17 cellular contexts compared by ENCODE assay signal in the genomic region with DNA sequence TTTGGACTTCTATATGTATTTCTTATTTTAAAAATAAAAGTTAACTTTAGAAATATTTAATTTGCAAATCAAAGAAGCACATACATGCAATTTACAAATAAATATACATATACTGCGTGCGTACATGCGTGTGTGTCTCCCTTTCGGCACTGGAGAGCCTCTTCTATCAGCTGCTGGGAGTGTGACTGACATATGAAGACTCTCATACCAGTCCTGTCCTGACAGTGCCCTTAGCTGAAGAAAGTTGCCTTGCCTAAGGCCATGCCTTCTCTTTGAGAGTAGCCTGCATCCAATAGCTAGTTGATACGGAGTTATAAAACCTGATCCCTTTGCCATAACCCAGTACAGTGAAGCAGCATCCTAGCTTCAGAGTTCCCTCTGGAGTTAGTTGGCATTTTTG.
DNase-seq lines count a peak whose midpoint lies in the region; ATAC-seq, FAIRE-seq and TF ChIP-seq lines count a peak whose summit lies in the region.
"Had no signal": no experiment of that assay in that cellular context is flagged by ENCODE, and none has a peak within 500 bp of the region (broad histone marks: within the 10 kb centered on the region; RNA-seq: fewer than 3 reads in every experiment).

No MANE protein-coding gene starts in this region.

- H2BK12ac ChIP-seq in H1 (ENCODE audit: low read depth, low read length) (no peak overlapping the region), neuronal stem cell (ENCODE audit: low read length) (no peak overlapping the region)

- H4K5ac ChIP-seq in H1 (ENCODE audit: insufficient read length, low read depth, low read length), result no peak overlapping the region

- intact Hi-C loops in heart left ventricle (cut with DNase I) (no loop called here), left cardiac atrium (cut with DNase I) (no loop called here)

- no peak for TF ChIP-seq RAD21 in H1 (IDR thresholded peaks at IDR 0.05 in 1 of 2, conservative IDR thresholded peaks at IDR 0.05 in 1 of 2; ENCODE audit: low read depth in 2 of 2, low read length in 2 of 2)

- no peaks in the 10 kb centered on the region for H3K79me1 ChIP-seq in H1 (ENCODE audit: low read depth, low read length)
- no peaks in the 10 kb centered on the region for H3K79me1 ChIP-seq in neuronal stem cell (ENCODE audit: low read depth, low read length)

- H4K91ac ChIP-seq in H1 (replicated peaks; ENCODE audit: insufficient read length, low read length) (no peak overlapping the region), neuronal stem cell (ENCODE audit: low read depth, low read length, poor library complexity) (no peak overlapping the region)

- no peaks in the 10 kb centered on the region for H3K79me2 ChIP-seq in H1 (ENCODE audit: control insufficient read depth in 1 of 2, insufficient read depth in 2 of 2, low read length in 2 of 2)

- H4K8ac ChIP-seq in H1 (ENCODE audit: extremely low read depth, insufficient read depth, low read length) (no peak overlapping the region), neuronal stem cell (ENCODE audit: low read depth, low read length) (no peak overlapping the region)

- no peaks in the 10 kb centered on the region for H4K20me1 ChIP-seq in H1 (replicated peaks in 1 of 2; ENCODE audit: control insufficient read depth in 1 of 2, insufficient read depth in 2 of 2, low read length in 2 of 2)

- H2AK5ac ChIP-seq in H1 (ENCODE audit: low read depth, low read length), result no peak overlapping the region
- no peak overlapping the region for H2AK5ac ChIP-seq in neuronal stem cell (ENCODE audit: low read depth, low read length)

- no peaks in the 10 kb centered on the region for H3K27me3 ChIP-seq in heart left ventricle
- H3K27me3 ChIP-seq in H1 (replicated peaks in 1 of 4; ENCODE audit: control insufficient read depth in 3 of 4, extremely low read depth in 1 of 4, insufficient read depth in 3 of 4, low read length in 3 of 4), result no peaks in the 10 kb centered on the region
- no peaks in the 10 kb centered on the region for H3K27me3 ChIP-seq in neuronal stem cell (ENCODE audit: control insufficient read depth in 3 of 3, insufficient read depth in 3 of 3, low read depth in 1 of 3, low read length in 3 of 3)

- no peak overlapping the region for H3K56ac ChIP-seq in H1 (replicated peaks; ENCODE audit: insufficient read length, low read depth, low read length)

- FAIRE-seq in H1 (lab: Jason Lieb, UNC), result no peak
- FAIRE-seq: GM12891, GM18507 had no signal

- TF ChIP-seq POLR2A in heart left ventricle (IDR thresholded peaks at IDR 0.05), result no peak
- TF ChIP-seq POLR2A in H1 (IDR thresholded peaks at IDR 0.05; ENCODE audit: control extremely low read depth in 1 of 2, low read depth in 2 of 2, low read length in 2 of 2), result no peak

- no peaks in the 10 kb centered on the region for H3K36me3 ChIP-seq in heart left ventricle
- no peaks in the 10 kb centered on the region for H3K36me3 ChIP-seq in H1 (ENCODE audit: control insufficient read depth in 2 of 4, insufficient read depth in 4 of 4, low read length in 3 of 4)
- H3K36me3 ChIP-seq in neuronal stem cell (replicated peaks in 1 of 2; ENCODE audit: control insufficient read depth in 2 of 2, insufficient read depth in 2 of 2, low read length in 2 of 2), result no peaks in the 10 kb centered on the region

- H3K4me1 ChIP-seq in heart left ventricle (peaks cover 0 to 10% (median 0%) of the 10 kb centered on the region in 12 donors), H1 (replicated peaks in 1 of 4; ENCODE audit: control insufficient read depth in 3 of 4, insufficient read depth in 4 of 4, low read length in 3 of 4) (no peaks in the 10 kb centered on the region), neuronal stem cell (ENCODE audit: control insufficient read depth in 2 of 2, insufficient read depth in 1 of 2, low read depth in 1 of 2, low read length in 2 of 2) (no peaks in the 10 kb centered on the region)

- H3K23me2 ChIP-seq in H1 (ENCODE audit: low read depth, low read length), result no peaks in the 10 kb centered on the region

- CTCF ChIA-PET in H1 (lab: Charles Lee; ENCODE audit: partially characterized antibody), result interaction anchor here (1.6 kb wide), 1 partner anchor 9 kb away, joined by 4 read pairs; no protein-coding TSS in a partner anchor

- peak in 3 of 4 donors; percentile 28 to 75 (median 59) for ATAC-seq in heart left ventricle
- ATAC-seq in left cardiac atrium, result no peak
- ATAC-seq in GM19035 (IDR thresholded peaks at IDR 0.05; ENCODE audit: unreplicated experiment), result no peak
- ATAC-seq: HCT116 had no signal

- no peak overlapping the region for H3K18ac ChIP-seq in H1 (ENCODE audit: extremely low read depth, low read length)
- no peak overlapping the region for H3K18ac ChIP-seq in neuronal stem cell (ENCODE audit: low read length)

- H2BK20ac ChIP-seq in H1 (ENCODE audit: low read length), result no peak overlapping the region

- H2BK5ac ChIP-seq in H1 (ENCODE audit: low read depth, low read length), result no peak overlapping the region
- H2BK5ac ChIP-seq in neuronal stem cell (ENCODE audit: low read length), result no peak overlapping the region

- H3K9me3 ChIP-seq in heart left ventricle (no peaks in the 10 kb centered on the region), H1 (ENCODE audit: insufficient read depth in 2 of 2, low read depth in 1 of 2, low read length in 1 of 2) (no peaks in the 10 kb centered on the region), neuronal stem cell (replicated peaks in 1 of 2; ENCODE audit: control insufficient read depth in 2 of 2, insufficient read depth in 1 of 2, low read depth in 1 of 2, low read length in 2 of 2) (no peaks in the 10 kb centered on the region)

- WGBS in heart left ventricle, 4 donors, result 59 to 73% (median 65%) methylated on average over 5 of the region's 5 CpGs
- 95% methylated on average over 5 of the region's 5 CpGs; no CpG with 5 or more reads in 1 of the 2 experiments for WGBS in H1 (ENCODE audit: extremely low coverage in 1 of 2, insufficient coverage in 1 of 2, insufficient read length in 1 of 2, insufficient replicate concordance in 2 of 2, low coverage in 1 of 2, low lambda C conversion rate in 2 of 2, missing lambda C conversion rate in 1 of 2), 2 experiments
- no CpG with 5 or more reads among the region's 5 CpGs for WGBS in neuronal stem cell (ENCODE audit: extremely low coverage in 2 of 2, insufficient read length in 2 of 2, insufficient replicate concordance in 1 of 2), 2 donors

- H3K9ac ChIP-seq in H1 (replicated peaks in 1 of 4; ENCODE audit: extremely low read depth in 1 of 4, low read depth in 3 of 4, low read length in 3 of 4), result no peak overlapping the region; a peak in 1 of 7 replicates
- no peak overlapping the region for H3K9ac ChIP-seq in neuronal stem cell (ENCODE audit: low read depth, low read length, poor library complexity)

- peak overlapping the region; percentile 81; the same call in 1 of the 2 replicates for H2AFZ ChIP-seq in H1 (ENCODE audit: low read length)
- no peak overlapping the region for H2AFZ ChIP-seq in neuronal stem cell (ENCODE audit: low read length)

- no peak overlapping the region for H3K4me3 ChIP-seq in heart left ventricle
- no peak overlapping the region for H3K4me3 ChIP-seq in H1 (ENCODE audit: extremely low read depth in 1 of 4, insufficient read depth in 2 of 4, low read depth in 3 of 4, low read length in 4 of 4)
- no peak overlapping the region for H3K4me3 ChIP-seq in neuronal stem cell (ENCODE audit: low read length in 2 of 2)

- no peak overlapping the region for H3K27ac ChIP-seq in heart left ventricle
- H3K27ac ChIP-seq in H1 (ENCODE audit: low read depth, low read length), result no peak overlapping the region
- H3K27ac ChIP-seq in neuronal stem cell (replicated peaks; ENCODE audit: low read length), result no peak overlapping the region

- H3K14ac ChIP-seq in H1 (ENCODE audit: insufficient read length) (no peak overlapping the region), neuronal stem cell (ENCODE audit: low read length) (no peak overlapping the region)

- no peak overlapping the region for H2BK120ac ChIP-seq in H1 (replicated peaks; ENCODE audit: low read depth, low read length)
- H2BK120ac ChIP-seq in neuronal stem cell (ENCODE audit: low read depth, low read length), result no peak overlapping the region

- DNase-seq in heart left ventricle, result peak in 1 of 5 donors; percentile 23
- no peak for DNase-seq in left cardiac atrium
- peak; percentile 1 for DNase-seq in HuH-7 (ENCODE audit: low spot score)
- no peak for DNase-seq in H1 (ENCODE audit: low read depth in 1 of 2, low spot score in 2 of 2)
- no peak for DNase-seq in neuronal stem cell (ENCODE audit: low spot score)
- DNase-seq: C1 segment of cervical spinal cord; Calu3; CD4-positive, alpha-beta memory T cell; COR-L47; DMS53; DMS79 treated with DMSO at 0.1 percent for 48 hours; GF-D8; H9 had no signal

- H2BK15ac ChIP-seq in H1 (ENCODE audit: low read length) (no peak overlapping the region), neuronal stem cell (ENCODE audit: low read length) (no peak overlapping the region)

- POLR2A ChIA-PET in H1 (lab: Charles Lee; ENCODE audit: partially characterized antibody), result no interaction called here

- H3K23ac ChIP-seq in H1 (ENCODE audit: insufficient read length) (no peak overlapping the region), neuronal stem cell (ENCODE audit: low read depth, low read length, poor library complexity) (no peak overlapping the region)

- H3K4ac ChIP-seq in H1 (replicated peaks; ENCODE audit: insufficient read length, low read depth, low read length), result peak overlapping the region; percentile 44
- H3K4ac ChIP-seq in neuronal stem cell (ENCODE audit: low read length), result no peak overlapping the region

- no peak for TF ChIP-seq EP300 in H1 (IDR thresholded peaks at IDR 0.05; ENCODE audit: borderline replicate concordance in 1 of 2, low read depth in 2 of 2, low read length in 2 of 2)

- TF ChIP-seq CTCF in heart left ventricle (IDR thresholded peaks at IDR 0.05) (no peak), H1 (IDR thresholded peaks at IDR 0.05; ENCODE audit: control extremely low read depth in 1 of 3, insufficient read depth in 1 of 3, low read depth in 1 of 3, low read length in 3 of 3) (no peak)

- H3K4me2 ChIP-seq in H1 (ENCODE audit: insufficient read depth in 1 of 2, low read depth in 2 of 2, low read length in 2 of 2) (no peak overlapping the region), neuronal stem cell (ENCODE audit: insufficient read depth, low read length, poor library complexity, severe bottlenecking) (no peak overlapping the region)

TF ChIP-seq in H1, 55 proteins besides CTCF, POLR2A, EP300 and RAD21 (continues in another document):
- no peak for TF ChIP-seq TEAD4 (IDR thresholded peaks at IDR 0.05; ENCODE audit: low read depth, low read length)
- no peak for TF ChIP-seq SIN3A (conservative IDR thresholded peaks at IDR 0.05 in 1 of 2, IDR thresholded peaks at IDR 0.05 in 1 of 2; ENCODE audit: low read depth in 1 of 2, low read length in 2 of 2)
- no peak for TF ChIP-seq BCL11A (IDR thresholded peaks at IDR 0.05; ENCODE audit: low read depth in 2 of 2, low read length in 2 of 2)
- TF ChIP-seq CBX5 (IDR thresholded peaks at IDR 0.05; ENCODE audit: low read depth, low read length), result no peak
- TF ChIP-seq ASH2L (IDR thresholded peaks at IDR 0.05; ENCODE audit: low read length), result no peak
- no peak for TF ChIP-seq JUND (IDR thresholded peaks at IDR 0.05; ENCODE audit: low read length)
- no peak for TF ChIP-seq EGR1 (IDR thresholded peaks at IDR 0.05; ENCODE audit: borderline replicate concordance, low read depth, low read length)
- no peak for TF ChIP-seq CREB1 (IDR thresholded peaks at IDR 0.05)
- no peak for TF ChIP-seq SRF (IDR thresholded peaks at IDR 0.05; ENCODE audit: low read depth, low read length)

Comparison
In these comparisons a context has a peak if more than half of its experiments do, and no peak if none do; other contexts are left out.
1. ATAC-seq: peak in heart left ventricle (3 of 4); none in left cardiac atrium (0 of 2) and GM19035 (single experiment).